In genomic region chr1:156645058-156645457, GRCh38 we compare ENCODE assay signal across 32 cellular contexts. TPM values are rescaled to one million over a fixed set of nuclear protein-coding genes. Genes with fewer than 3 reads are reported as not detected.
"Had no signal": no experiment of that assay in that cellular context is flagged by ENCODE, and none has a peak within 500 bp of the region (broad histone marks: within the 10 kb centered on the region; RNA-seq: fewer than 3 reads in every experiment).

No MANE protein-coding gene starts in this region.

- H3K9me3 ChIP-seq: adrenal gland, Peyer's patch had no signal

- H3K4me3 Mint-ChIP-seq: activated B cell treated with CpG ODN at 0.5 μM for 24 hours; activated CD4-positive, alpha-beta memory T cell treated with anti-CD3 and anti-CD28 coated beads for 36 hours; activated naive CD4-positive, alpha-beta T cell treated with anti-CD3 and anti-CD28 coated beads, Interleukin-2, amount 10 ng/mL, durations not matched to agents 7 days and 5 days; activated naive CD8-positive, alpha-beta T cell treated with anti-CD3 and anti-CD28 coated beads for 36 hours had no signal

- H3K4me3 ChIP-seq: adrenal gland, K562, Peyer's patch had no signal

- H3K36me3 Mint-ChIP-seq: activated CD4-positive, alpha-beta memory T cell treated with anti-CD3 and anti-CD28 coated beads for 36 hours; activated naive CD4-positive, alpha-beta T cell treated with anti-CD3 and anti-CD28 coated beads, Interleukin-2, amount 10 ng/mL, durations not matched to agents 7 days and 5 days; activated naive CD8-positive, alpha-beta T cell treated with anti-CD3 and anti-CD28 coated beads for 36 hours had no signal

- ATAC-seq: activated T-cell treated with anti-CD3 and anti-CD28 coated beads, Interleukin-2, amount 50 U/mL, for 4 hours; K562; PC-3 had no signal

- DNase-seq: activated B cell treated with CpG ODN at 0.5 μM for 24 hours; activated CD4-positive, alpha-beta memory T cell treated with anti-CD3 and anti-CD28 coated beads for 36 hours; activated CD4-positive, alpha-beta T cell treated with anti-CD3 and anti-CD28 coated beads for 4 hours; activated CD4-positive, alpha-beta T cell treated with anti-CD3 and anti-CD28 coated beads, Interleukin-2, amount 50 U/mL, for 1 hour; activated CD4-positive, CD25-positive, alpha-beta regulatory T cell treated with anti-CD3 and anti-CD28 coated beads, Interleukin-2, amount 50 U/mL, for 72 hours; activated CD8-positive, alpha-beta memory T cell treated with anti-CD3 and anti-CD28 coated beads, Interleukin-2, amount 50 U/mL, for 4 hours; activated gamma-delta T cell treated with Interleukin-2 at 50 U/mL for 16 hours; activated naive CD4-positive, alpha-beta T cell treated with anti-CD3 and anti-CD28 coated beads, Interleukin-2, amount 10 ng/mL, durations not matched to agents 7 days and 5 days; activated naive CD8-positive, alpha-beta T cell treated with anti-CD3 and anti-CD28 coated beads for 36 hours; activated T-cell treated with anti-CD3 and anti-CD28 coated beads for 4 hours; activated T-cell treated with anti-CD3 and anti-CD28 coated beads, Interleukin-2, amount 50 U/mL, for 4 hours; adrenal gland; aorta; NCI-H1105; NCI-H1417 treated with DMSO at 0.1 percent for 48 hours; NCI-H1694; NCI-H1930; NCI-H345; NCI-H524 treated with DMSO at 0.1 percent for 48 hours; PC-3; Peyer's patch; Right ventricle myocardium superior; SW 1271; T-helper 1 cell; T-helper 2 cell; T-helper 9 cell had no signal

- H3K27ac Mint-ChIP-seq: activated B cell treated with CpG ODN at 0.5 μM for 24 hours; activated CD4-positive, alpha-beta memory T cell treated with anti-CD3 and anti-CD28 coated beads for 36 hours; activated naive CD4-positive, alpha-beta T cell treated with anti-CD3 and anti-CD28 coated beads, Interleukin-2, amount 10 ng/mL, durations not matched to agents 7 days and 5 days; activated naive CD8-positive, alpha-beta T cell treated with anti-CD3 and anti-CD28 coated beads for 36 hours; activated T-helper 1 cell treated with anti-CD3 and anti-CD28 coated beads, Interleukin-12 subunit alpha, Interleukin-12 subunit beta, Interleukin-2, Interleukin-4 antibody, amounts not matched to agents 30 ng/mL and 10 ng/mL and 1 ng/mL, durations not matched to agents 14 hours and 24 hours and 36 hours had no signal

- H3K9me3 Mint-ChIP-seq: activated B cell treated with CpG ODN at 0.5 μM for 24 hours; activated CD4-positive, alpha-beta memory T cell treated with anti-CD3 and anti-CD28 coated beads for 36 hours; activated naive CD4-positive, alpha-beta T cell treated with anti-CD3 and anti-CD28 coated beads, Interleukin-2, amount 10 ng/mL, durations not matched to agents 7 days and 5 days; activated naive CD8-positive, alpha-beta T cell treated with anti-CD3 and anti-CD28 coated beads for 36 hours; activated T-cell treated with anti-CD3 and anti-CD28 coated beads, Interleukin-2, amount 50 U/mL, for 4 hours; activated T-helper 1 cell treated with anti-CD3 and anti-CD28 coated beads, Interleukin-12 subunit alpha, Interleukin-12 subunit beta, Interleukin-2, Interleukin-4 antibody, amounts not matched to agents 30 ng/mL and 10 ng/mL and 1 ng/mL, durations not matched to agents 14 hours and 24 hours and 36 hours had no signal

- H3K27ac ChIP-seq: adrenal gland, Peyer's patch, RWPE1, VCaP had no signal

- H3K36me3 ChIP-seq: adrenal gland, Peyer's patch had no signal

RNA-seq across cellular contexts. Expression of gene BCAN, which starts 3.1 kb away (rescaled TPM):
- total RNA-seq: activated CD4-positive, alpha-beta memory T cell treated with anti-CD3 and anti-CD28 coated beads for 36 hours; activated naive CD8-positive, alpha-beta T cell treated with anti-CD3 and anti-CD28 coated beads for 36 hours; activated T-cell treated with anti-CD3 and anti-CD28 coated beads, Interleukin-2, amount 50 U/mL, for 4 hours; activated T-helper 1 cell treated with anti-CD3 and anti-CD28 coated beads, Interleukin-12 subunit alpha, Interleukin-12 subunit beta, Interleukin-2, Interleukin-4 antibody, amounts not matched to agents 30 ng/mL and 10 ng/mL and 1 ng/mL, durations not matched to agents 14 hours and 24 hours and 36 hours; K562; PC-3 had no signal

RNA-seq across cellular contexts. Expression of gene HAPLN2, which starts 25.8 kb away (rescaled TPM):
- total RNA-seq: activated B cell treated with CpG ODN at 0.5 μM for 24 hours; activated naive CD8-positive, alpha-beta T cell treated with anti-CD3 and anti-CD28 coated beads for 36 hours; activated T-cell treated with anti-CD3 and anti-CD28 coated beads, Interleukin-2, amount 50 U/mL, for 4 hours; activated T-helper 1 cell treated with anti-CD3 and anti-CD28 coated beads, Interleukin-12 subunit alpha, Interleukin-12 subunit beta, Interleukin-2, Interleukin-4 antibody, amounts not matched to agents 30 ng/mL and 10 ng/mL and 1 ng/mL, durations not matched to agents 14 hours and 24 hours and 36 hours; MCF 10A; NCI-H460 had no signal

RNA-seq across cellular contexts. Expression of gene NES, which starts 32.1 kb away (rescaled TPM):
- total RNA-seq: activated B cell treated with CpG ODN at 0.5 μM for 24 hours; activated T-helper 1 cell treated with anti-CD3 and anti-CD28 coated beads, Interleukin-12 subunit alpha, Interleukin-12 subunit beta, Interleukin-2, Interleukin-4 antibody, amounts not matched to agents 30 ng/mL and 10 ng/mL and 1 ng/mL, durations not matched to agents 14 hours and 24 hours and 36 hours; MCF 10A had no signal
